9 cellular contexts compared by ENCODE assay signal in the genomic region with DNA sequence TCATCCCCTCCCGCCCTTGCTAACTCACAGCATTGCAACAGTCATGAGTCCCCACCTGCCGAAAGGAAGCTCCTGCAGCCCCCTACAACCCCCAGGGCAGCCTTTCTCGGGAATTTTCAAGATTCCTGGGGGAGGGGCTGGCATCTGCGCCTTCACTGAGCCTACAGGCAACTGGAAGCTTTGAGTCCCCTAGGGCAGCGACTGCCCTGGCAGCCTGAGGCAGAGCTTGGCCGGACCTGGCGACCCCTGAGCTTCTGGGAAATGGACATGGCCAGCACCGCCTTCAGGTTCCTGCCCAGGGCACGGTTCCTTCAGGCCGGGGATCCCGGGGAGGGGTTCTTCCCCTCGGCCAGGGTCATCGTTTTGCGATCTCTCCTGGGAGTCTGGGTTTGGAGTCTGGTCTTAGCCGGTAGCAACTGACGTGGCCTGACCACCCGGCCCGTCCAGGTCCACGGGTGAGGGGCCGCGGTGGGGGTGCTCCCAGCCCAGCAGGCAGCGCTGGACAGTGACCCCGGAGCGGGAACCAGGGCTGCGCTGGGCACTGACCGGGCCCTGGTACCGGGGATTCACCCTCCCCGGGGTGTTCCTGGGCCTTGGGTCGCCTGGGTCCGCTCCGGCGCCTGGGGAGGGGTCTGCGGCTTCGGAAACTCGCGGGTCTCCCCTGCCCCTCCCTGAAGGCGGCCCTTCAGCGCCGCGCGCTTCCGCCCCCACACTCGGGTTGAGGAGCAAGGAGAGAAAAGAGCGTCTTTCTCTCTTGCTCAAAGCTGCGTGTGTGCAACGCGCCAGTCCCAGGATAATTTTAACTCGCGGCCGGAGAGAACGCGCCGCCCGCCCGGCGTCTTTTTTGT. TPM values are rescaled to one million over a fixed set of nuclear protein-coding genes. Genes with fewer than 3 reads are reported as not detected.
A peak's percentile ranks its signal among the peaks of the same experiment; 100 is the strongest.
DNase-seq lines count a peak whose midpoint lies in the region; ATAC-seq and TF ChIP-seq lines count a peak whose summit lies in the region.
"Had no signal": no experiment of that assay in that cellular context is flagged by ENCODE, and none has a peak within 500 bp of the region (broad histone marks: within the 10 kb centered on the region; RNA-seq: fewer than 3 reads in every experiment).

No MANE protein-coding gene starts in this region.

- H3K27ac Mint-ChIP-seq in CD8-positive, alpha-beta T cell = no peak overlapping the region
- H3K27ac Mint-ChIP-seq in IgD-negative memory B cell (no peak overlapping the region), osteocyte (ENCODE audit: unreplicated experiment) (no peak overlapping the region)
- no peak overlapping the region for H3K27ac Mint-ChIP-seq in effector memory CD8-positive, alpha-beta T cell
- H3K27ac Mint-ChIP-seq: T-helper 1 cell treated with Interleukin-12 subunit alpha and Interleukin-12 subunit beta and Interleukin-4 antibody, amounts not matched to agents 30 μg/mL and 1 μg/mL, for 36 hours had no signal

- peak; percentile 39 for ATAC-seq in CD8-positive, alpha-beta T cell
- peak; percentile 36 for ATAC-seq in effector memory CD8-positive, alpha-beta T cell (replicated peaks)
- ATAC-seq in GM21367 (IDR thresholded peaks at IDR 0.05; ENCODE audit: unreplicated experiment) = no peak

- H3K27me3 ChIP-seq in CD8-positive, alpha-beta T cell (ENCODE audit: insufficient read depth, low read length) = peaks cover 11% of the 10 kb centered on the region

- no peaks in the 10 kb centered on the region for H3K79me2 ChIP-seq in OCI-LY7 (ENCODE audit: insufficient read depth, low read depth, low read length)

- CTCF ChIA-PET in CD8-positive, alpha-beta T cell (lab: Charles Lee) = no interaction called here
- CTCF ChIA-PET in OCI-LY7 (lab: Charles Lee; ENCODE audit: unreplicated experiment) = no interaction called here

- no peak overlapping the region for H3K27ac ChIP-seq in CD8-positive, alpha-beta T cell (ENCODE audit: low read depth, low read length)
- no peak overlapping the region for H3K27ac ChIP-seq in OCI-LY7 (ENCODE audit: low read depth, low read length, poor library complexity, severe bottlenecking)

- peaks cover 15% of the 10 kb centered on the region for H3K4me1 ChIP-seq in CD8-positive, alpha-beta T cell (ENCODE audit: insufficient read depth, low read length)
- no peaks in the 10 kb centered on the region for H3K4me1 ChIP-seq in OCI-LY7 (ENCODE audit: insufficient read depth, low read length, poor library complexity, severe bottlenecking)

- no peaks in the 10 kb centered on the region for H3K9me3 Mint-ChIP-seq in CD8-positive, alpha-beta T cell
- H3K9me3 Mint-ChIP-seq in IgD-negative memory B cell (no peaks in the 10 kb centered on the region), osteocyte (ENCODE audit: unreplicated experiment) (no peaks in the 10 kb centered on the region)
- no peaks in the 10 kb centered on the region for H3K9me3 Mint-ChIP-seq in effector memory CD8-positive, alpha-beta T cell
- H3K9me3 Mint-ChIP-seq: T-helper 1 cell treated with Interleukin-12 subunit alpha and Interleukin-12 subunit beta and Interleukin-4 antibody, amounts not matched to agents 30 μg/mL and 1 μg/mL, for 36 hours had no signal

- H3K4me2 ChIP-seq in OCI-LY7 (ENCODE audit: low read length) = no peak overlapping the region

- intact Hi-C loops in CD8-positive, alpha-beta T cell (cut with DNase I, micrococcal nuclease) = no loop called here
- intact Hi-C loops in OCI-LY7 (cut with micrococcal nuclease; ENCODE audit: unreplicated experiment) = no loop called here

- POLR2A ChIA-PET in CD8-positive, alpha-beta T cell (lab: Charles Lee) = interaction anchor here (1.0 to 1.7 kb wide), 2 partner anchors 8 to 165 kb away, joined by 3 to 4 read pairs; no protein-coding TSS in a partner anchor
- POLR2A ChIA-PET in OCI-LY7 (lab: Charles Lee) = no interaction called here

- BruUV-seq in OCI-LY7 (replicated peaks; lab: Mats Ljungman, UMichigan) = no TSS peak

- no peaks in the 10 kb centered on the region for H4K20me1 ChIP-seq in OCI-LY7 (ENCODE audit: insufficient read depth, low read length)

- no peaks in the 10 kb centered on the region for H3K9me3 ChIP-seq in CD8-positive, alpha-beta T cell (ENCODE audit: low read length)
- no peaks in the 10 kb centered on the region for H3K9me3 ChIP-seq in OCI-LY7 (ENCODE audit: low read length)

- no peak overlapping the region for H2AFZ ChIP-seq in OCI-LY7 (ENCODE audit: low read length)

- no peak for DNase-seq in CD8-positive, alpha-beta T cell
- no peak for DNase-seq in effector memory CD8-positive, alpha-beta T cell
- DNase-seq in osteocyte (ENCODE audit: extremely low spot score, unreplicated experiment) (no peak), NCI-H1436 treated with DMSO at 0.1 percent for 48 hours (lab: John Stamatoyannopoulos, UW) (no peak), OCI-LY7 (ENCODE audit: low spot score) (no peak), T-helper 1 cell (no peak)

- H3K36me3 Mint-ChIP-seq in CD8-positive, alpha-beta T cell = peaks cover 14% of the 10 kb centered on the region
- H3K36me3 Mint-ChIP-seq in IgD-negative memory B cell (no peaks in the 10 kb centered on the region), osteocyte (ENCODE audit: unreplicated experiment) (peaks cover 7% of the 10 kb centered on the region)
- H3K36me3 Mint-ChIP-seq in effector memory CD8-positive, alpha-beta T cell (ENCODE audit: insufficient read depth) = peaks cover 29% of the 10 kb centered on the region

- H3K9me2 ChIP-seq in OCI-LY7 (ENCODE audit: insufficient read depth, low read length) = no peaks in the 10 kb centered on the region

- no peak for TF ChIP-seq CTCF in CD8-positive, alpha-beta T cell (IDR thresholded peaks at IDR 0.05)
- TF ChIP-seq CTCF in osteocyte (IDR thresholded peaks at IDR 0.05) (no peak), OCI-LY7 (conservative IDR thresholded peaks at IDR 0.05; ENCODE audit: low read length) (no peak)

- H3K36me3 ChIP-seq in CD8-positive, alpha-beta T cell (ENCODE audit: insufficient read depth, low read length) = no peaks in the 10 kb centered on the region
- peaks cover 23% of the 10 kb centered on the region for H3K36me3 ChIP-seq in OCI-LY7 (ENCODE audit: insufficient read depth, low read length)

- H3K4me1 Mint-ChIP-seq in CD8-positive, alpha-beta T cell (ENCODE audit: low read depth) = peaks cover 9% of the 10 kb centered on the region
- H3K4me1 Mint-ChIP-seq in IgD-negative memory B cell (peaks cover 0 to 11% (median 6%) of the 10 kb centered on the region in 3 donors), osteocyte (ENCODE audit: unreplicated experiment) (peaks cover 40% of the 10 kb centered on the region)
- H3K4me1 Mint-ChIP-seq in effector memory CD8-positive, alpha-beta T cell (ENCODE audit: low read depth in 2 of 2) = peaks cover 14 to 16% of the 10 kb centered on the region in 2 donors

- H3K4me3 Mint-ChIP-seq in CD8-positive, alpha-beta T cell = peak overlapping the region; percentile 55
- peak overlapping the region; percentile 8 to 85 (median 37) for H3K4me3 Mint-ChIP-seq in IgD-negative memory B cell
- H3K4me3 Mint-ChIP-seq in effector memory CD8-positive, alpha-beta T cell = peak overlapping the region; percentile 18 to 39
- peak overlapping the region; percentile 40 for H3K4me3 Mint-ChIP-seq in osteocyte (ENCODE audit: unreplicated experiment)
- H3K4me3 Mint-ChIP-seq: T-helper 1 cell treated with Interleukin-12 subunit alpha and Interleukin-12 subunit beta and Interleukin-4 antibody, amounts not matched to agents 30 μg/mL and 1 μg/mL, for 36 hours had no signal

- peak overlapping the region; percentile 35 for H3K4me3 ChIP-seq in CD8-positive, alpha-beta T cell (ENCODE audit: low read depth, low read length)
- no peak overlapping the region for H3K4me3 ChIP-seq in OCI-LY7 (ENCODE audit: low read depth, low read length, poor library complexity, severe bottlenecking)

- peaks cover 17% of the 10 kb centered on the region for H3K27me3 Mint-ChIP-seq in CD8-positive, alpha-beta T cell (ENCODE audit: low read depth)
- H3K27me3 Mint-ChIP-seq in IgD-negative memory B cell (peaks cover 25% of the 10 kb centered on the region), osteocyte (ENCODE audit: unreplicated experiment) (peaks cover 8% of the 10 kb centered on the region)
- peaks cover 8 to 46% of the 10 kb centered on the region in 2 donors for H3K27me3 Mint-ChIP-seq in effector memory CD8-positive, alpha-beta T cell

RNA-seq across cellular contexts. Expression of a gene that starts 0.6 kb away (rescaled TPM):
- total RNA-seq in CD8-positive, alpha-beta T cell = not detected
- 11.9 TPM for polyA plus RNA-seq in IgD-negative memory B cell
- 1.7 and 1.8 TPM in 2 replicates for total RNA-seq in osteocyte
- total RNA-seq in OCI-LY7 (2014; rRNA removed; shearing (Covaris generic)) = 1.0 and 1.7 TPM in 2 replicates
- 5.2 and 6.1 TPM in 2 replicates for total RNA-seq in OCI-LY7 (2022)

RNA-seq across cellular contexts. Expression of a gene that starts 11.6 kb away (rescaled TPM):
- 10 to 100 TPM; 47.8 to 52.2 TPM for total RNA-seq in CD8-positive, alpha-beta T cell
- polyA plus RNA-seq in IgD-negative memory B cell = 79.6 TPM
- total RNA-seq in osteocyte (47.2 and 48.9 TPM in 2 replicates), OCI-LY7 (2022) (66.2 and 69.9 TPM in 2 replicates)
- total RNA-seq in OCI-LY7 (2014; rRNA removed; shearing (Covaris generic)) = 64.8 and 75.6 TPM in 2 replicates

RNA-seq across cellular contexts. Expression of a gene that starts 20.0 kb away (rescaled TPM):
- 1 to 10 TPM; 7.8 to 8.6 TPM for total RNA-seq in CD8-positive, alpha-beta T cell
- polyA plus RNA-seq in IgD-negative memory B cell = 8.3 TPM
- total RNA-seq in osteocyte (11.2 and 11.4 TPM in 2 replicates), OCI-LY7 (2022) (19.9 and 22.6 TPM in 2 replicates)
- 22.2 and 25.1 TPM in 2 replicates for total RNA-seq in OCI-LY7 (2014; rRNA removed; shearing (Covaris generic))

RNA-seq across cellular contexts. Expression of a gene that starts 45.4 kb away (rescaled TPM):
- 1 to 10 TPM; 4.3 to 4.8 TPM for total RNA-seq in CD8-positive, alpha-beta T cell
- 1.2 TPM for polyA plus RNA-seq in IgD-negative memory B cell
- total RNA-seq in osteocyte = 12.2 and 12.8 TPM in 2 replicates
- total RNA-seq in OCI-LY7 (2014; rRNA removed; shearing (Covaris generic)) = 9.5 and 10.0 TPM in 2 replicates
- 8.7 and 9.2 TPM in 2 replicates for total RNA-seq in OCI-LY7 (2022)
